ENCODE assay signal across 18 cellular contexts in genomic region chr10:6388261-6388893, GRCh38.
DNase-seq lines count a peak whose midpoint lies in the region; ATAC-seq, FAIRE-seq and TF ChIP-seq lines count a peak whose summit lies in the region.
"Had no signal": no experiment of that assay in that cellular context is flagged by ENCODE, and none has a peak within 500 bp of the region (broad histone marks: within the 10 kb centered on the region; RNA-seq: fewer than 3 reads in every experiment).

No MANE protein-coding gene starts in this region.

- POLR2A ChIA-PET in GM12878 (lab: Charles Lee), result no interaction called here

- peaks cover 6% of the 10 kb centered on the region; the same call in 2 of the 3 replicates for H3K9me3 ChIP-seq in GM12878 (replicated peaks; ENCODE audit: control insufficient read depth, insufficient read depth, low read length)

- in situ Hi-C loops in GM12878 (cut with MboI), result no loop called here

- H3K4me2 ChIP-seq in GM12878 (ENCODE audit: control insufficient read depth, insufficient read depth), result no peak overlapping the region

- SMC1A ChIA-PET in GM12878 (lab: Charles Lee; ENCODE audit: uncharacterized antibody, unreplicated experiment), result interaction anchor here (0.6 to 2.5 kb wide), 9 partner anchors 9 to 186 kb away, joined by 3 to 14 read pairs (median 3); partner anchors contain the start of gene PFKFB3

- intact Hi-C loops in GM12878 (cut with micrococcal nuclease; ENCODE audit: unreplicated experiment), result no loop called here

- no peak overlapping the region for H2AFZ ChIP-seq in GM12878 (ENCODE audit: control insufficient read depth, low read depth, low read length)

- H3K27me3 Mint-ChIP-seq in activated T-cell treated with anti-CD3 and anti-CD28 coated beads, Interleukin-2, amount 50 U/mL, for 72 hours (ENCODE audit: low read depth), result no peaks in the 10 kb centered on the region
- no peaks in the 10 kb centered on the region for H3K27me3 Mint-ChIP-seq in stimulated activated memory B cell treated with anti-CD40 and anti-IgM and Interleukin-4, amounts not matched to agents 10 μg/mL and 1 μg/mL and 100 μg/mL, for 72 hours
- H3K27me3 Mint-ChIP-seq: B cell had no signal

- no peak for DNase-seq in activated T-cell treated with anti-CD3 and anti-CD28 coated beads, Interleukin-2, amount 50 U/mL, for 72 hours
- DNase-seq in activated T-cell treated with anti-CD3 and anti-CD28 coated beads for 4 hours (no peak), NCI-H2227 treated with DMSO at 0.1 percent for 48 hours (lab: John Stamatoyannopoulos, UW) (peak; percentile 37), GM12878 (ENCODE audit: low read depth, low spot score) (no peak), NCI-H345 (lab: John Stamatoyannopoulos, UW) (no peak), left lobe of liver (ENCODE audit: low spot score) (no peak)
- DNase-seq: KBM-7, NCI-H187, NCI-H2107, NCI-H226, NCI-H524 treated with DMSO at 0.1 percent for 48 hours, PC-3, RPMI8226, SHP77 treated with DMSO at 0.1 percent for 48 hours had no signal

- peaks cover 10 to 20% of the 10 kb centered on the region in 2 donors for H3K9me3 Mint-ChIP-seq in activated T-cell treated with anti-CD3 and anti-CD28 coated beads, Interleukin-2, amount 50 U/mL, for 72 hours
- peaks cover 18% of the 10 kb centered on the region for H3K9me3 Mint-ChIP-seq in stimulated activated memory B cell treated with anti-CD40 and anti-IgM and Interleukin-4, amounts not matched to agents 10 μg/mL and 1 μg/mL and 100 μg/mL, for 72 hours

- BruUV-seq in GM12878 (replicated peaks; lab: Mats Ljungman, UMichigan), result no TSS peak

- CTCF ChIA-PET in GM12878 (lab: Yijun Ruan, JAX), result interaction anchor here (0.8 to 2.7 kb wide), 5 partner anchors 11 to 186 kb away, joined by 3 to 12 read pairs (median 4); partner anchors contain the start of gene PFKFB3

- RAD21 ChIA-PET in GM12878 (lab: Charles Lee; ENCODE audit: unreplicated experiment), result interaction anchor here (0.8 to 1.1 kb wide), 3 partner anchors 10 to 88 kb away, joined by 3 read pairs; no protein-coding TSS in a partner anchor

- TF ChIP-seq CTCF in GM12878 (IDR thresholded peaks at IDR 0.05 in 2 of 3, conservative IDR thresholded peaks at IDR 0.05 in 1 of 3; ENCODE audit: control insufficient read depth in 2 of 3, extremely low read depth in 1 of 3, insufficient read depth in 1 of 3, low read depth in 3 of 3, low read length in 3 of 3), result no peak

- H3K27ac ChIP-seq in GM12878 (ENCODE audit: control insufficient read depth, insufficient read depth), result no peak overlapping the region

- FAIRE-seq in GM12878 (lab: Jason Lieb, UNC), result no peak
- FAIRE-seq: G401.6, H54 had no signal

- H3K4me3 ChIP-seq in GM12878, result no peak overlapping the region

- peaks cover 28% of the 10 kb centered on the region for H3K4me1 Mint-ChIP-seq in activated T-cell treated with anti-CD3 and anti-CD28 coated beads, Interleukin-2, amount 50 U/mL, for 72 hours (ENCODE audit: low read depth)
- H3K4me1 Mint-ChIP-seq in stimulated activated memory B cell treated with anti-CD40 and anti-IgM and Interleukin-4, amounts not matched to agents 10 μg/mL and 1 μg/mL and 100 μg/mL, for 72 hours, result no peaks in the 10 kb centered on the region

- TF ChIP-seq EP300 in GM12878 (IDR thresholded peaks at IDR 0.05; ENCODE audit: borderline replicate concordance in 1 of 2, control insufficient read depth in 1 of 2, low read depth in 2 of 2, low read length in 2 of 2), result no peak

- TF ChIP-seq POLR2A in GM12878 (IDR thresholded peaks at IDR 0.05; ENCODE audit: low read depth, low read length), result no peak

- no peaks in the 10 kb centered on the region for H3K36me3 ChIP-seq in GM12878 (ENCODE audit: control insufficient read depth in 2 of 2, insufficient read depth in 2 of 2, low read length in 1 of 2)

- peak; percentile 71 to 75 for ATAC-seq in activated T-cell treated with anti-CD3 and anti-CD28 coated beads, Interleukin-2, amount 50 U/mL, for 72 hours (replicated peaks in 1 of 2)
- peak; percentile 69 for ATAC-seq in GM12878
- no peak for ATAC-seq in stimulated activated memory B cell treated with anti-CD40 and anti-IgM and Interleukin-4, amounts not matched to agents 10 μg/mL and 1 μg/mL and 100 μg/mL, for 72 hours
- ATAC-seq in left lobe of liver, result no peak
- ATAC-seq: PC-3 had no signal

- 25% methylated on average over 4 of the region's 4 CpGs for WGBS in GM12878 (ENCODE audit: insufficient coverage, insufficient replicate concordance, low lambda C conversion rate, missing lambda C conversion rate)

- peaks cover 0 to 3% of the 10 kb centered on the region in 2 experiments; a peak in 1 of 4 replicates for H3K27me3 ChIP-seq in GM12878 (replicated peaks in 1 of 2; ENCODE audit: control insufficient read depth in 2 of 2, insufficient read depth in 2 of 2, low read length in 1 of 2)

- no peaks in the 10 kb centered on the region for H3K4me1 ChIP-seq in GM12878 (ENCODE audit: control insufficient read depth, insufficient read depth, low read length)

- H3K9ac ChIP-seq in GM12878 (ENCODE audit: control insufficient read depth, insufficient read depth, low read length), result no peak overlapping the region

- H3K79me2 ChIP-seq in GM12878 (ENCODE audit: control insufficient read depth, insufficient read depth, low read length), result no peaks in the 10 kb centered on the region

- no peaks in the 10 kb centered on the region for H4K20me1 ChIP-seq in GM12878 (ENCODE audit: control insufficient read depth, insufficient read depth)

- peaks cover 21 to 41% of the 10 kb centered on the region in 2 donors for H3K36me3 Mint-ChIP-seq in activated T-cell treated with anti-CD3 and anti-CD28 coated beads, Interleukin-2, amount 50 U/mL, for 72 hours (ENCODE audit: insufficient read depth in 2 of 2)
- peaks cover 17% of the 10 kb centered on the region for H3K36me3 Mint-ChIP-seq in stimulated activated memory B cell treated with anti-CD40 and anti-IgM and Interleukin-4, amounts not matched to agents 10 μg/mL and 1 μg/mL and 100 μg/mL, for 72 hours

- H3K27ac Mint-ChIP-seq in activated T-cell treated with anti-CD3 and anti-CD28 coated beads, Interleukin-2, amount 50 U/mL, for 72 hours, result no peak overlapping the region
- H3K27ac Mint-ChIP-seq in stimulated activated memory B cell treated with anti-CD40 and anti-IgM and Interleukin-4, amounts not matched to agents 10 μg/mL and 1 μg/mL and 100 μg/mL, for 72 hours, result peak overlapping the region; percentile 7
- H3K27ac Mint-ChIP-seq: B cell had no signal

- H3K4me3 Mint-ChIP-seq in activated T-cell treated with anti-CD3 and anti-CD28 coated beads, Interleukin-2, amount 50 U/mL, for 72 hours, result no peak overlapping the region
- no peak overlapping the region for H3K4me3 Mint-ChIP-seq in stimulated activated memory B cell treated with anti-CD40 and anti-IgM and Interleukin-4, amounts not matched to agents 10 μg/mL and 1 μg/mL and 100 μg/mL, for 72 hours
- H3K4me3 Mint-ChIP-seq: B cell had no signal

- TF ChIP-seq RAD21 in GM12878 (IDR thresholded peaks at IDR 0.05; ENCODE audit: insufficient read depth, low read depth, low read length), result no peak

TF ChIP-seq in GM12878, 131 proteins besides CTCF, POLR2A, EP300 and RAD21 (continues in another document):
- TF ChIP-seq TCF12 (IDR thresholded peaks at IDR 0.05; ENCODE audit: low read depth, low read length), result no peak
- no peak for TF ChIP-seq ZNF384 (IDR thresholded peaks at IDR 0.05; ENCODE audit: borderline replicate concordance, low read depth, low read length)
- no peak for TF ChIP-seq IRF3 (IDR thresholded peaks at IDR 0.05)
- no peak for TF ChIP-seq EED (IDR thresholded peaks at IDR 0.05; ENCODE audit: low read depth)
- TF ChIP-seq ELK1 (IDR thresholded peaks at IDR 0.05; ENCODE audit: low read depth, low read length), result no peak
- no peak for TF ChIP-seq YBX1 (IDR thresholded peaks at IDR 0.05)
- TF ChIP-seq PRDM15 (CRISPR knock-in tag; IDR thresholded peaks at IDR 0.05), result no peak

Comparison
In these comparisons a context has a peak if more than half of its experiments do, and no peak if none do; other contexts are left out.
1. ATAC-seq: peak in activated T-cell treated with anti-CD3 and anti-CD28 coated beads, Interleukin-2, amount 50 U/mL, for 72 hours (2 of 2) and GM12878 (single experiment); none in stimulated activated memory B cell treated with anti-CD40 and anti-IgM and Interleukin-4, amounts not matched to agents 10 μg/mL and 1 μg/mL and 100 μg/mL, for 72 hours (single experiment) and left lobe of liver (single experiment).